In genomic region chr6:109296971-109297372, GRCh38 we compare ENCODE assay signal across 21 cellular contexts.
DNase-seq lines count a peak whose midpoint lies in the region; ATAC-seq, FAIRE-seq and TF ChIP-seq lines count a peak whose summit lies in the region.
"Had no signal": no experiment of that assay in that cellular context is flagged by ENCODE, and none has a peak within 500 bp of the region (broad histone marks: within the 10 kb centered on the region; RNA-seq: fewer than 3 reads in every experiment).

No MANE protein-coding gene starts in this region.

- H3K79me2 ChIP-seq in H1 (ENCODE audit: control insufficient read depth in 1 of 2, insufficient read depth in 2 of 2, low read length in 2 of 2), result no peaks in the 10 kb centered on the region

- no peak overlapping the region for H2BK120ac ChIP-seq in H1 (replicated peaks; ENCODE audit: low read depth, low read length)

- H3K27ac Mint-ChIP-seq in HFFc6, result no peak overlapping the region
- H3K27ac Mint-ChIP-seq: activated T-helper 17 cell treated with anti-CD3 and anti-CD28 coated beads, Interleukin-2, amount 50 U/mL, for 72 hours had no signal

- no peak overlapping the region for H3K18ac ChIP-seq in H1 (ENCODE audit: extremely low read depth, low read length)

- no peak overlapping the region for H2AFZ ChIP-seq in H1 (ENCODE audit: low read length)
- H2AFZ ChIP-seq: PC-9 had no signal

- H3K79me1 ChIP-seq in H1 (ENCODE audit: low read depth, low read length), result no peaks in the 10 kb centered on the region

- H3K14ac ChIP-seq in H1 (ENCODE audit: insufficient read length), result peak overlapping the region; percentile 25

- no peak overlapping the region for H3K27ac ChIP-seq in H1 (ENCODE audit: low read depth, low read length)
- peak overlapping the region in 4 of 5 donors; percentile 25 to 64 (median 38) for H3K27ac ChIP-seq in stomach
- H3K27ac ChIP-seq: ovary, PC-9, skin epidermis had no signal

- no peak overlapping the region for H3K4me2 ChIP-seq in H1 (ENCODE audit: insufficient read depth in 1 of 2, low read depth in 2 of 2, low read length in 2 of 2)
- H3K4me2 ChIP-seq: PC-9, SK-N-SH had no signal

- ATAC-seq in GM18861 (IDR thresholded peaks at IDR 0.05; ENCODE audit: unreplicated experiment), result no peak
- ATAC-seq: activated T-helper 17 cell treated with anti-CD3 and anti-CD28 coated beads, Interleukin-2, amount 50 U/mL, for 72 hours had no signal

- H3K4ac ChIP-seq in H1 (replicated peaks; ENCODE audit: insufficient read length, low read depth, low read length), result no peak overlapping the region

- no peak overlapping the region for H3K56ac ChIP-seq in H1 (replicated peaks; ENCODE audit: insufficient read length, low read depth, low read length)

- no peak for TF ChIP-seq RAD21 in H1 (IDR thresholded peaks at IDR 0.05 in 1 of 2, conservative IDR thresholded peaks at IDR 0.05 in 1 of 2; ENCODE audit: low read depth in 2 of 2, low read length in 2 of 2)

- H3K9me3 ChIP-seq in H1 (ENCODE audit: insufficient read depth in 2 of 2, low read depth in 1 of 2, low read length in 1 of 2) (no peaks in the 10 kb centered on the region), stomach (no peaks in the 10 kb centered on the region)
- H3K9me3 ChIP-seq: ovary, SK-N-SH had no signal

- H3K9ac ChIP-seq in H1 (replicated peaks in 1 of 4; ENCODE audit: extremely low read depth in 1 of 4, low read depth in 3 of 4, low read length in 3 of 4), result no peak overlapping the region
- H3K9ac ChIP-seq: SK-N-SH had no signal

- no peak overlapping the region for H2BK20ac ChIP-seq in H1 (ENCODE audit: low read length)

- WGBS in H1 (ENCODE audit: extremely low coverage in 1 of 2, insufficient coverage in 1 of 2, insufficient read length in 1 of 2, insufficient replicate concordance in 2 of 2, low coverage in 1 of 2, low lambda C conversion rate in 2 of 2, missing lambda C conversion rate in 1 of 2), 2 experiments, result 89% methylated on average over 7 of the region's 7 CpGs; no CpG with 5 or more reads in 1 of the 2 experiments
- 69 to 80% (median 71%) methylated on average over 7 of the region's 7 CpGs for WGBS in stomach, 5 donors

- H2AK5ac ChIP-seq in H1 (ENCODE audit: low read depth, low read length), result no peak overlapping the region

- CTCF ChIA-PET in H1 (lab: Charles Lee; ENCODE audit: partially characterized antibody), result interaction anchor here (0.6 to 1.1 kb wide), 2 partner anchors 66 to 100 kb away, joined by 3 read pairs; no protein-coding TSS in a partner anchor

- no peak for TF ChIP-seq CTCF in HFFc6 (IDR thresholded peaks at IDR 0.05)
- no peak for TF ChIP-seq CTCF in H1 (IDR thresholded peaks at IDR 0.05; ENCODE audit: control extremely low read depth in 1 of 3, insufficient read depth in 1 of 3, low read depth in 1 of 3, low read length in 3 of 3)
- TF ChIP-seq CTCF in stomach (IDR thresholded peaks at IDR 0.05), result no peak

- intact Hi-C loops in stomach (cut with DNase I; ENCODE audit: low total_unique reads), result no loop called here

- FAIRE-seq in H1 (lab: Jason Lieb, UNC), result no peak
- FAIRE-seq: GM12891 had no signal

- no peak overlapping the region for H2BK15ac ChIP-seq in H1 (ENCODE audit: low read length)

- H3K23me2 ChIP-seq in H1 (ENCODE audit: low read depth, low read length), result no peaks in the 10 kb centered on the region

- H3K27me3 ChIP-seq in H1 (replicated peaks in 1 of 4; ENCODE audit: control insufficient read depth in 3 of 4, extremely low read depth in 1 of 4, insufficient read depth in 3 of 4, low read length in 3 of 4) (0 out of 7 replicates have a peak, but pooled peaks cover 0 to 3% (median 0%) of the 10 kb centered on the region in 4 experiments), stomach (no peaks in the 10 kb centered on the region)
- H3K27me3 ChIP-seq: dorsolateral prefrontal cortex, ovary had no signal

- no peak overlapping the region for H3K4me3 ChIP-seq in H1 (ENCODE audit: extremely low read depth in 1 of 4, insufficient read depth in 2 of 4, low read depth in 3 of 4, low read length in 4 of 4)
- no peak overlapping the region for H3K4me3 ChIP-seq in stomach
- H3K4me3 ChIP-seq: dorsolateral prefrontal cortex, ovary, PC-9, skin epidermis had no signal

- POLR2A ChIA-PET in H1 (lab: Charles Lee; ENCODE audit: partially characterized antibody), result no interaction called here

- no peak overlapping the region for H3K23ac ChIP-seq in H1 (ENCODE audit: insufficient read length)

- DNase-seq in HFFc6 (peak; percentile 1), NCI-H2196 treated with DMSO at 0.1 percent for 48 hours (lab: John Stamatoyannopoulos, UW; ENCODE audit: unreplicated experiment) (peak; percentile 66), H1 (ENCODE audit: low read depth in 1 of 2, low spot score in 2 of 2) (no peak), stomach (no peak), erythroblast (lab: John Stamatoyannopoulos, UW) (no peak), anterior cingulate cortex (lab: John Stamatoyannopoulos, UW) (no peak), activated gamma-delta T cell (lab: John Stamatoyannopoulos, UW) (no peak)
- DNase-seq: activated CD4-positive, alpha-beta T cell treated with anti-CD3 and anti-CD28 coated beads for 1 hour; dorsolateral prefrontal cortex; GF-D8; NCI-H1694 treated with DMSO at 0.1 percent for 48 hours; ovary; PC-9; SK-N-SH; stimulated activated CD4-positive, alpha-beta T cell treated with anti-CD3 and anti-CD28 coated beads, Interleukin-4, amount 100 ng/mL, for 24 hours; substantia nigra; T1000 had no signal

- no peak overlapping the region for H4K8ac ChIP-seq in H1 (ENCODE audit: extremely low read depth, insufficient read depth, low read length)

- H3K36me3 Mint-ChIP-seq in HFFc6 (ENCODE audit: low read depth), result no peaks in the 10 kb centered on the region

- TF ChIP-seq EP300 in H1 (IDR thresholded peaks at IDR 0.05; ENCODE audit: borderline replicate concordance in 1 of 2, low read depth in 2 of 2, low read length in 2 of 2), result no peak
- TF ChIP-seq EP300 in stomach (IDR thresholded peaks at IDR 0.05), result no peak

- peaks cover 5% of the 10 kb centered on the region for H3K27me3 Mint-ChIP-seq in HFFc6 (ENCODE audit: insufficient read depth)

- no peak overlapping the region for H4K5ac ChIP-seq in H1 (ENCODE audit: insufficient read length, low read depth, low read length)

- H3K4me1 Mint-ChIP-seq in HFFc6 (ENCODE audit: low read depth), result peaks cover 27% of the 10 kb centered on the region
- H3K4me1 Mint-ChIP-seq: activated T-helper 17 cell treated with anti-CD3 and anti-CD28 coated beads, Interleukin-2, amount 50 U/mL, for 72 hours had no signal

- H4K20me1 ChIP-seq in H1 (replicated peaks in 1 of 2; ENCODE audit: control insufficient read depth in 1 of 2, insufficient read depth in 2 of 2, low read length in 2 of 2), result no peaks in the 10 kb centered on the region

- H4K91ac ChIP-seq in H1 (replicated peaks; ENCODE audit: insufficient read length, low read length), result no peak overlapping the region

- TF ChIP-seq POLR2A in H1 (IDR thresholded peaks at IDR 0.05; ENCODE audit: control extremely low read depth in 1 of 2, low read depth in 2 of 2, low read length in 2 of 2) (no peak), stomach (IDR thresholded peaks at IDR 0.05) (no peak), erythroblast (IDR thresholded peaks at IDR 0.05; ENCODE audit: low read length) (no peak)

- H3K4me1 ChIP-seq in H1 (replicated peaks in 1 of 4; ENCODE audit: control insufficient read depth in 3 of 4, insufficient read depth in 4 of 4, low read length in 3 of 4) (peaks cover 0 to 9% (median 4%) of the 10 kb centered on the region in 4 experiments; a peak in 4 of 7 replicates), stomach (peaks cover 0 to 57% (median 36%) of the 10 kb centered on the region in 4 donors)

- no peaks in the 10 kb centered on the region for H3K9me3 Mint-ChIP-seq in HFFc6
- H3K9me3 Mint-ChIP-seq: activated T-helper 17 cell treated with anti-CD3 and anti-CD28 coated beads, Interleukin-2, amount 50 U/mL, for 72 hours had no signal

- no peak overlapping the region for H2BK12ac ChIP-seq in H1 (ENCODE audit: low read depth, low read length)

- H3K36me3 ChIP-seq in H1 (ENCODE audit: control insufficient read depth in 2 of 4, insufficient read depth in 4 of 4, low read length in 3 of 4), result no peaks in the 10 kb centered on the region
- H3K36me3 ChIP-seq in stomach, result no peaks in the 10 kb centered on the region
- H3K36me3 ChIP-seq: ovary had no signal

- H3K4me3 Mint-ChIP-seq in HFFc6, result no peak overlapping the region
- H3K4me3 Mint-ChIP-seq: activated T-helper 17 cell treated with anti-CD3 and anti-CD28 coated beads, Interleukin-2, amount 50 U/mL, for 72 hours had no signal

- H2BK5ac ChIP-seq in H1 (ENCODE audit: low read depth, low read length), result no peak overlapping the region

TF ChIP-seq in H1, 55 proteins besides CTCF, POLR2A, EP300 and RAD21:
- no peak for TF ChIP-seq ASH2L (IDR thresholded peaks at IDR 0.05; ENCODE audit: low read length)

Comparison
In these comparisons a context has a peak if more than half of its experiments do, and no peak if none do; other contexts are left out.
1. DNase-seq: peak in HFFc6 (single experiment) and NCI-H2196 treated with DMSO at 0.1 percent for 48 hours (single experiment); none in H1 (0 of 2), stomach (single experiment), erythroblast (0 of 2), anterior cingulate cortex (0 of 58) and activated gamma-delta T cell (single experiment).